15 cellular contexts compared by ENCODE assay signal in genomic region chr7:107811934-107812333, GRCh38. TPM values are rescaled to one million over a fixed set of nuclear protein-coding genes. Genes with fewer than 3 reads are reported as not detected.
DNase-seq lines count a peak whose midpoint lies in the region; ATAC-seq and TF ChIP-seq lines count a peak whose summit lies in the region.
"Had no signal": no experiment of that assay in that cellular context is flagged by ENCODE, and none has a peak within 500 bp of the region (broad histone marks: within the 10 kb centered on the region; RNA-seq: fewer than 3 reads in every experiment).

No MANE protein-coding gene starts in this region.

- TF ChIP-seq CTCF in esophagus muscularis mucosa (IDR thresholded peaks at IDR 0.05) (no peak), sigmoid colon (IDR thresholded peaks at IDR 0.05) (no peak), spleen (IDR thresholded peaks at IDR 0.05 in 8 of 11, conservative IDR thresholded peaks at IDR 0.05 in 3 of 11) (no peak)

- H3K27me3 ChIP-seq in esophagus muscularis mucosa (no peaks in the 10 kb centered on the region), sigmoid colon (no peaks in the 10 kb centered on the region), spleen (replicated peaks in 1 of 7) (peaks cover 0 to 12% (median 0%) of the 10 kb centered on the region in 7 donors)
- H3K27me3 ChIP-seq: BLaER1 had no signal

- DNase-seq in EH (ENCODE audit: low read depth): peak; percentile 20
- DNase-seq in esophagus muscularis mucosa (ENCODE audit: extremely low spot score): no peak
- DNase-seq in sigmoid colon: peak; percentile 62
- no peak for DNase-seq in spleen
- DNase-seq in left lobe of liver (ENCODE audit: low spot score): no peak
- no peak for DNase-seq in activated T-cell treated with anti-CD3 and anti-CD28 coated beads, Interleukin-2, amount 50 U/mL, for 1 hour
- no peak for DNase-seq in NCI-H2029 treated with DMSO at 0.1 percent for 48 hours (lab: John Stamatoyannopoulos, UW)
- DNase-seq: AML-193; CD4-positive, CD25-positive, alpha-beta regulatory T cell; DMS53; HCEC 1CT; HFFc6 had no signal

- 57% methylated on average over 5 of the region's 5 CpGs for WGBS in esophagus muscularis mucosa
- 88 to 93% methylated on average over 5 of the region's 5 CpGs for WGBS in sigmoid colon, 2 donors
- WGBS in spleen, 5 donors: 89 to 93% (median 89%) methylated on average over 5 of the region's 5 CpGs

- H3K4me3 ChIP-seq in esophagus muscularis mucosa (no peak overlapping the region), sigmoid colon (no peak overlapping the region), spleen (no peak overlapping the region)
- H3K4me3 ChIP-seq: BLaER1 had no signal

- H3K36me3 ChIP-seq in esophagus muscularis mucosa (no peaks in the 10 kb centered on the region), sigmoid colon (no peaks in the 10 kb centered on the region), spleen (no peaks in the 10 kb centered on the region)
- H3K36me3 ChIP-seq: BLaER1 had no signal

- TF ChIP-seq EP300 in esophagus muscularis mucosa (IDR thresholded peaks at IDR 0.05) (peak; percentile 97), sigmoid colon (IDR thresholded peaks at IDR 0.05) (peak; percentile 90 to 99 (median 97))

- no peak for ATAC-seq in left lobe of liver

- intact Hi-C loops in esophagus muscularis mucosa (cut with DNase I): no loop called here
- intact Hi-C loops in sigmoid colon (cut with DNase I): no loop called here
- intact Hi-C loops in spleen (cut with DNase I; ENCODE audit: low total_unique reads): no loop called here

- TF ChIP-seq POLR2A in esophagus muscularis mucosa (IDR thresholded peaks at IDR 0.05; ENCODE audit: low read depth): no peak
- no peak for TF ChIP-seq POLR2A in sigmoid colon (IDR thresholded peaks at IDR 0.05)
- TF ChIP-seq POLR2A in spleen (IDR thresholded peaks at IDR 0.05): no peak

- H3K4me1 ChIP-seq in esophagus muscularis mucosa (peaks cover 0 to 52% (median 32%) of the 10 kb centered on the region in 4 donors), sigmoid colon (peaks cover 0 to 31% (median 21%) of the 10 kb centered on the region in 4 donors), spleen (no peaks in the 10 kb centered on the region)

- H3K27ac ChIP-seq in esophagus muscularis mucosa (replicated peaks in 1 of 4) (peak overlapping the region; percentile 78 to 86 (median 86)), sigmoid colon (peak overlapping the region; percentile 79 to 83 (median 82)), spleen (no peak overlapping the region)
- H3K27ac ChIP-seq: BLaER1, HL-60 had no signal

- H3K9me3 ChIP-seq in esophagus muscularis mucosa (no peaks in the 10 kb centered on the region), sigmoid colon (no peaks in the 10 kb centered on the region), spleen (no peaks in the 10 kb centered on the region)
- H3K9me3 ChIP-seq: BLaER1 had no signal

RNA-seq across cellular contexts. Expression of gene SLC26A3, which starts 8.9 kb away (rescaled TPM):
- 10 to 100 TPM in 2 of 4 donors, 1 to 10 TPM in 2; 4.5 to 13.1 (median 10.4) TPM for total RNA-seq in esophagus muscularis mucosa
- 10 to 100 TPM in 1 of 4 donors, 1 to 10 TPM in 3; 4.8 to 12.0 (median 7.6) TPM for total RNA-seq in sigmoid colon
- 1,000 to 10,000 TPM in 1 of 3 donors, 100 to 1,000 TPM in 2; 326 to 1,079 (median 751) TPM for polyA plus RNA-seq in sigmoid colon
- total RNA-seq in spleen: under 1 TPM in 1 of 7 donors, not detected in 6; 0.37 TPM
- polyA plus RNA-seq in spleen: under 1 TPM in 1 of 3 donors, not detected in 2; 0.13 TPM
- total RNA-seq in left lobe of liver: 0.93 TPM
- total RNA-seq: CD4-positive, CD25-positive, alpha-beta regulatory T cell; H4; HFFc6 had no signal

Comparison
In these comparisons a context has a peak if more than half of its experiments do, and no peak if none do; other contexts are left out.
1. DNase-seq: peak in EH (single experiment) and sigmoid colon (single experiment); none in esophagus muscularis mucosa (single experiment), spleen (single experiment), left lobe of liver (single experiment), activated T-cell treated with anti-CD3 and anti-CD28 coated beads, Interleukin-2, amount 50 U/mL, for 1 hour (single experiment) and NCI-H2029 treated with DMSO at 0.1 percent for 48 hours (single experiment).
2. H3K27ac ChIP-seq: peak in esophagus muscularis mucosa (4 of 4) and sigmoid colon (4 of 4); none in spleen (0 of 8).